ENCODE assay signal across 11 cellular contexts in the genomic region with DNA sequence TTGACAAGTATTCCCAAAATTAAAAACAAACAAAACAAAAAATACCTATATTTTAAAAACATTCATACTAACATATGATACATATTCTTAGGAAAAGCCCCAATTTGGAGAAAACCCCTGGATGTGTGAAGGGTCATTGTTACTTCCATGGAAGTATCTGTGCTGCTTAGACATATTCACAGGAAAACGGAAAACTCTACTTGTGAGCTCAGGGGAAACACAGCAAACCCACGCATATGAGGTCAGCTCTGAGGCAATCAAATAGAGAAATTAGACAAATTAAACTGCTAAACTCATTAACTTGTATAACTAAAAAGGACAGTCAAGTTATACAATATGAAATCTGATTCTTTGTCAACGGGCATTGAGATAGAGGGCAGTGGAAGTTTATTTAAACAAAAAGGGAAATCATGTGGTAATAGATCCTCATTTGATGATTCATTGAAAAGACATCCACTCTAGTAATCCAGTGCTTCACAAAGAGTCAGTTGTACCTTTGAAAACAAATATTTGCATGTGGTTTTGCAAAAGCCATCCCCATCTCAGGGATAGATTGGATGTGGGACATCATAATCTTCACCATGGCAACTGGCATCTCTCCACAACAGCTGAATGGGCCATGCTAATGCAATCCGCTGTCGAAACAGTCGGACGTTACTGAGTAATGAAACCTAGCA.
DNase-seq lines count a peak whose midpoint lies in the region; ATAC-seq and TF ChIP-seq lines count a peak whose summit lies in the region.
"Had no signal": no experiment of that assay in that cellular context is flagged by ENCODE, and none has a peak within 500 bp of the region (broad histone marks: within the 10 kb centered on the region; RNA-seq: fewer than 3 reads in every experiment).

No MANE protein-coding gene starts in this region.

- ATAC-seq in GM21423 (IDR thresholded peaks at IDR 0.05; ENCODE audit: unreplicated experiment): no peak
- no peak for ATAC-seq in GM18498 (IDR thresholded peaks at IDR 0.05; ENCODE audit: unreplicated experiment)
- ATAC-seq: effector memory CD8-positive, alpha-beta T cell; Right ventricle myocardium inferior had no signal

- no peaks in the 10 kb centered on the region for H3K9me3 ChIP-seq in mesodermal cell (ENCODE audit: control insufficient read depth, low read length)

- in situ Hi-C loops in brain microvascular endothelial cell (cut with HindIII; ENCODE audit: low pct_ligation_motif_present, low sequenced_read_pairs): no loop called here

- H3K4me3 ChIP-seq in brain microvascular endothelial cell (ENCODE audit: low read depth, low read length) (no peak overlapping the region), mesodermal cell (ENCODE audit: extremely low read depth, insufficient read depth, low read length, poor library complexity, severe bottlenecking) (no peak overlapping the region)

- peak overlapping the region; percentile 38 for H3K27ac ChIP-seq in brain microvascular endothelial cell
- peak overlapping the region; percentile 50 for H3K27ac ChIP-seq in mesodermal cell (ENCODE audit: low read depth, low read length, severe bottlenecking)

- peaks cover 6% of the 10 kb centered on the region for H3K36me3 Mint-ChIP-seq in chondrocyte (ENCODE audit: low read depth)

- peaks cover 4% of the 10 kb centered on the region for H3K4me1 Mint-ChIP-seq in chondrocyte (ENCODE audit: low read depth)

- DNase-seq in EL (peak; percentile 8), NCI-H2196 (lab: John Stamatoyannopoulos, UW; ENCODE audit: unreplicated experiment) (peak; percentile 84), brain microvascular endothelial cell (peak; percentile 92), chondrocyte (ENCODE audit: low spot score) (no peak), LoVo (ENCODE audit: low spot score) (no peak)
- DNase-seq: activated T-cell treated with anti-CD3 and anti-CD28 coated beads, Interleukin-2, amount 50 U/mL, for 24 hours; effector memory CD8-positive, alpha-beta T cell had no signal

- 83 to 100% methylated on average over 1 of the region's 7 CpGs for WGBS in mesodermal cell (ENCODE audit: insufficient coverage in 2 of 2), 2 experiments

- no peaks in the 10 kb centered on the region for H3K27me3 ChIP-seq in brain microvascular endothelial cell (replicated peaks)

- H3K4me3 Mint-ChIP-seq in chondrocyte (ENCODE audit: unreplicated experiment): no peak overlapping the region
- H3K4me3 Mint-ChIP-seq: activated T-cell treated with anti-CD3 and anti-CD28 coated beads, Interleukin-2, amount 50 U/mL, for 24 hours; effector memory CD8-positive, alpha-beta T cell had no signal

- TF ChIP-seq CTCF in brain microvascular endothelial cell (IDR thresholded peaks at IDR 0.05; ENCODE audit: low read depth, low read length, missing control alignments) (no peak), chondrocyte (IDR thresholded peaks at IDR 0.05) (no peak)

- H3K4me1 ChIP-seq in mesodermal cell (ENCODE audit: control insufficient read depth, insufficient read depth, low read length, poor library complexity, severe bottlenecking): no peaks in the 10 kb centered on the region

- no peak overlapping the region for H3K27ac Mint-ChIP-seq in chondrocyte (ENCODE audit: unreplicated experiment)
- H3K27ac Mint-ChIP-seq: activated T-cell treated with anti-CD3 and anti-CD28 coated beads, Interleukin-2, amount 50 U/mL, for 24 hours; effector memory CD8-positive, alpha-beta T cell had no signal

- no peaks in the 10 kb centered on the region for H3K9me3 Mint-ChIP-seq in chondrocyte (ENCODE audit: low read depth)
- H3K9me3 Mint-ChIP-seq: activated T-cell treated with anti-CD3 and anti-CD28 coated beads, Interleukin-2, amount 50 U/mL, for 24 hours had no signal

- H3K27me3 Mint-ChIP-seq in chondrocyte (ENCODE audit: low read depth): peaks cover 31% of the 10 kb centered on the region
- H3K27me3 Mint-ChIP-seq: activated T-cell treated with anti-CD3 and anti-CD28 coated beads, Interleukin-2, amount 50 U/mL, for 24 hours; effector memory CD8-positive, alpha-beta T cell had no signal

- no peaks in the 10 kb centered on the region for H3K36me3 ChIP-seq in brain microvascular endothelial cell (replicated peaks)
- H3K36me3 ChIP-seq in mesodermal cell (ENCODE audit: control insufficient read depth, insufficient read depth, low read length): no peaks in the 10 kb centered on the region

Comparison
In these comparisons a context has a peak if more than half of its experiments do, and no peak if none do; other contexts are left out.
1. DNase-seq: peak in EL (single experiment), NCI-H2196 (single experiment) and brain microvascular endothelial cell (single experiment); none in chondrocyte (single experiment) and LoVo (single experiment).